In genomic region chr22:29837780-29838598, GRCh38 we compare ENCODE assay signal across 8 cellular contexts. TPM values are rescaled to one million over a fixed set of nuclear protein-coding genes. Genes with fewer than 3 reads are reported as not detected.
DNase-seq lines count a peak whose midpoint lies in the region; ATAC-seq and TF ChIP-seq lines count a peak whose summit lies in the region.

TSS of gene ASCC2 (minus strand) at chr22:29838274. CDS start at chr22:29832325, 5,949 bp downstream.

- H3K9me3 ChIP-seq in BE2C (no peaks in the 10 kb centered on the region), colonic mucosa (no peaks in the 10 kb centered on the region)

- peak within 1 kb of the TSS; percentile 66 for H3K27ac ChIP-seq in colonic mucosa

- H3K4me1 Mint-ChIP-seq in activated CD4-positive, alpha-beta T cell treated with anti-CD3 and anti-CD28 coated beads, Interleukin-2, amount 10 ng/mL, durations not matched to agents 24 days and 14 days: peaks cover 31% of the 10 kb centered on the region

- intact Hi-C loops in activated CD4-positive, alpha-beta T cell treated with anti-CD3 and anti-CD28 coated beads, Interleukin-2, amount 10 ng/mL, durations not matched to agents 24 days and 14 days (cut with micrococcal nuclease): loop anchor here (1.0 to 5.0 kb wide), 3 partner anchors 45 to 169 kb away; partner anchors contain the start of genes MTMR3, UQCR10 and ZMAT5
- intact Hi-C loops in colonic mucosa (cut with DNase I): no loop called here

- H3K9me3 Mint-ChIP-seq in activated CD4-positive, alpha-beta T cell treated with anti-CD3 and anti-CD28 coated beads, Interleukin-2, amount 10 ng/mL, durations not matched to agents 24 days and 14 days: no peaks in the 10 kb centered on the region

- peak within 1 kb of the TSS; percentile 90 to 91 for H3K9ac ChIP-seq in colonic mucosa (ENCODE audit: low read depth in 2 of 2, low read length in 2 of 2)

- TF ChIP-seq CTCF in BE2C (IDR thresholded peaks at IDR 0.05; ENCODE audit: low read depth, low read length) (0 out of 2 replicates have a peak, but pooled peaks have one; percentile 4), colonic mucosa (IDR thresholded peaks at IDR 0.05) (no peak)

- no peaks in the 10 kb centered on the region for H3K4me1 ChIP-seq in BE2C
- peaks cover 11% of the 10 kb centered on the region for H3K4me1 ChIP-seq in colonic mucosa

- ATAC-seq in HG03460 (IDR thresholded peaks at IDR 0.05; ENCODE audit: unreplicated experiment): peak; percentile 93

- H3K36me3 ChIP-seq in BE2C (peaks cover 4% of the 10 kb centered on the region), colonic mucosa (no peaks in the 10 kb centered on the region)

- H3K27me3 ChIP-seq in BE2C (no peaks in the 10 kb centered on the region), colonic mucosa (no peaks in the 10 kb centered on the region)

- peaks cover 19% of the 10 kb centered on the region for H3K36me3 Mint-ChIP-seq in activated CD4-positive, alpha-beta T cell treated with anti-CD3 and anti-CD28 coated beads, Interleukin-2, amount 10 ng/mL, durations not matched to agents 24 days and 14 days (ENCODE audit: low read depth)

- no peaks in the 10 kb centered on the region for H3K27me3 Mint-ChIP-seq in activated CD4-positive, alpha-beta T cell treated with anti-CD3 and anti-CD28 coated beads, Interleukin-2, amount 10 ng/mL, durations not matched to agents 24 days and 14 days

- peak within 1 kb of the TSS; percentile 90 for H3K27ac Mint-ChIP-seq in activated CD4-positive, alpha-beta T cell treated with anti-CD3 and anti-CD28 coated beads, Interleukin-2, amount 10 ng/mL, durations not matched to agents 24 days and 14 days

- H3K4me3 ChIP-seq in BE2C (ENCODE audit: low read depth, low read length): peak within 1 kb of the TSS; percentile 87
- peak within 1 kb of the TSS; percentile 93 for H3K4me3 ChIP-seq in colonic mucosa

- peak within 1 kb of the TSS; percentile 99 for H3K4me3 Mint-ChIP-seq in activated CD4-positive, alpha-beta T cell treated with anti-CD3 and anti-CD28 coated beads, Interleukin-2, amount 10 ng/mL, durations not matched to agents 24 days and 14 days

- peak; percentile 99 for DNase-seq in BE2C
- peak; percentile 94 for DNase-seq in GM19240 (ENCODE audit: insufficient read length, low spot score)
- DNase-seq in NCI-H526 (lab: John Stamatoyannopoulos, UW): peak; percentile 91 to 97
- peak; percentile 100 for DNase-seq in activated CD4-positive, alpha-beta T cell treated with anti-CD3 and anti-CD28 coated beads, Interleukin-2, amount 10 ng/mL, durations not matched to agents 24 days and 14 days
- peak; percentile 100 for DNase-seq in colonic mucosa
- DNase-seq in kidney tubule cell (ENCODE audit: low spot score): peak; percentile 99
- peak; percentile 97 to 100 (median 99) for DNase-seq in stimulated activated CD4-positive, alpha-beta T cell treated with anti-CD3 and anti-CD28 coated beads, Interleukin-1b, Interleukin-23, amount 100 ng/mL, for 24 hours (ENCODE audit: low read depth in 4 of 4, low spot score in 1 of 4)

RNA-seq across cellular contexts. Expression of gene ASCC2, which starts in this region (rescaled TPM):
- polyA plus RNA-seq in BE2C (2012; ENCODE audit: insufficient read depth, insufficient read length, low read depth): 148 TPM
- total RNA-seq in activated CD4-positive, alpha-beta T cell treated with anti-CD3 and anti-CD28 coated beads, Interleukin-2, amount 10 ng/mL, durations not matched to agents 24 days and 14 days: 78.5 and 81.3 TPM in 2 replicates
- 10 to 100 TPM; 52.8 to 77.0 TPM for total RNA-seq in colonic mucosa

Comparison
In these comparisons a context has a peak if more than half of its experiments do, and no peak if none do; other contexts are left out.
1. Peak in every context shown above with its lines: DNase-seq, ATAC-seq, H3K4me3 ChIP-seq and H3K27ac ChIP-seq.